In the genomic region with DNA sequence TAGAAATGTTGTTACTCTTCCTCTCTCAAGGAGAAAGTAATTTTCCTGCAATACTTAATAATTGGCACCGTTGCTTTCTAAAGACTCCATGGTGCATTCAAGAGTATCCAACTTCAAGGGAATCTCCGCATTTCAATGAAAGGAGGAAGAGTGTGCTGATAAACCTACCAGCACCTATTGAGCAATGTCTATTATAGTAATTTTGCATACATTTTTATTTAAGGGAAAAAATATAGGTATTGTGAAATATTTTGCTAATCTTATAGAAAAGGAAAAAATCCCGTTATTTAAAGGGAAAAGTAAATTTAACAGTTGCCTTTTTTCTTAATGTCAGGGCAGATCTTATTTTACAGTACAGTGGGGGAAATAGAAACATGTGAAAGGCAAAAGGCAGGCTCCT, we compare ENCODE assay signal across 2 cellular contexts.
TF ChIP-seq lines count a peak whose summit lies in the region.

No MANE protein-coding gene starts in this region.

TF ChIP-seq in GM23338, 12 proteins besides CTCF, POLR2A, EP300 and RAD21:
- TF ChIP-seq ZNF114 (CRISPR knock-in tag; IDR thresholded peaks at IDR 0.05) = no peak

TF ChIP-seq in endothelial cell of umbilical vein, 7 proteins besides CTCF, POLR2A, EP300 and RAD21:
- TF ChIP-seq EZH2 (IDR thresholded peaks at IDR 0.05; ENCODE audit: borderline replicate concordance, low read depth, low read length, severe bottlenecking) (no peak), GATA2 (IDR thresholded peaks at IDR 0.05; ENCODE audit: insufficient read depth, insufficient read length, low read depth, low read length) (no peak), FOS (IDR thresholded peaks at IDR 0.05; ENCODE audit: borderline replicate concordance, insufficient read depth, low read length) (no peak), JUN (IDR thresholded peaks at IDR 0.05; ENCODE audit: borderline replicate concordance, insufficient read depth, insufficient read length, low read depth) (no peak), POLR2AphosphoS5 (IDR thresholded peaks at IDR 0.05; ENCODE audit: insufficient read depth, low read depth, low read length) (no peak), MYC (IDR thresholded peaks at IDR 0.05; ENCODE audit: low read depth, low read length) (no peak)
- TF ChIP-seq, protein P1, sequence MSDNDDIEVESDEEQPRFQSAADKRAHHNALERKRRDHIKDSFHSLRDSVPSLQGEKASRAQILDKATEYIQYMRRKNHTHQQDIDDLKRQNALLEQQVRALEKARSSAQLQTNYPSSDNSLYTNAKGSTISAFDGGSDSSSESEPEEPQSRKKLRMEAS (IDR thresholded peaks at IDR 0.05; ENCODE audit: insufficient read depth, insufficient read length) = no peak
